8 cellular contexts compared by ENCODE assay signal in the genomic region with DNA sequence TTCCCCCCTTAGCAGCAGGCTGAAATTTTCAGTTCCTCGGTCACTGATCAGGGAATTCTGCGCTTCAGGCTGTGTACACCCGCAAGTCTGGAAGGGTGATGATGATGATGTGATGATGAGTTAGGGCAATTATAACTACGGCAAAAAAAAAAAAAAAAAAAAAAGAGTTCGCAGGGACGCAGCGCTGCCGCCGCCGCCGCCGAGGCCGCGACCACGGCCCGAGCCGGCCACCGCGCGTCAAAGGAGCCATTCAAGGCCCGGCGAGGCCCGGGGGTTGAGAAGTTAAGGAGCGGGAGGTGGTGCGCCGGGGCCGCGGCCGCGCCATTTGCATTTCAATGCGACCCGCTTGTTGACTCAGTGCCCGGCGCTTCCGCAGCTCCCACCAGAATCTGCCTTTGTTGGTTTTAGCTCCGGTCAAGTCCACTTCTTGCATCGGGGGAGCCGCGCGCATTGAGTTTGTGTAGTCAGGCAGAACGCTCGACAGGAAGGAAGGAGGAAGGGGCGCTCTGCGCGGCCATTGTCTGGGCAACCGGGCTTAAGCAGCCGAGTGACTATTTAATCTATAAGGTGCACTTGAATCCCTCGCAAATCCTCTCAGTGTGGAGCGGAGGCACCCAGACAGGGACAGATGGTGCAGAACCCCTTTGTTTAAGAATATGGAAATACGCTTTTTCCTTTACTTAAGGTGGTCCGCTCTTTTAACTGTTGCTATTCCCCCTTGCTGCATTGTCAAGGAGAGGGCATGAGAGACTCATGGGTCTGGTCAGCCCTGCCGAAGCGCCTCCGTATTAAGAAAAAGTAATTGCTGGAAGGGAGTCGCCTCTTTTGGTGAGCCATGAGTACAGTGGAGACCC.
DNase-seq lines count a peak whose midpoint lies in the region; ATAC-seq and TF ChIP-seq lines count a peak whose summit lies in the region.

No MANE protein-coding gene starts in this region.

- peak overlapping the region in 1 of 2 experiments; percentile 96 for H3K4ac ChIP-seq in mesenchymal stem cell (ENCODE audit: low read depth in 1 of 2, low read length in 2 of 2)

- peaks cover 6% of the 10 kb centered on the region for H3K4me1 ChIP-seq in mesenchymal stem cell (ENCODE audit: control insufficient read depth, insufficient read depth, low read depth, low read length)
- H3K4me1 ChIP-seq in subcutaneous abdominal adipose tissue (ENCODE audit: control insufficient read depth in 5 of 5, insufficient read depth in 5 of 5, low read length in 5 of 5), result peaks cover 3 to 40% (median 26%) of the 10 kb centered on the region in 5 donors

- H2AFZ ChIP-seq in mesenchymal stem cell (ENCODE audit: low read depth, low read length), result peak overlapping the region; percentile 83

- peak; percentile 88 for DNase-seq in COR-L47 (lab: John Stamatoyannopoulos, UW)
- DNase-seq in NCI-H1092 treated with DMSO at 0.1 percent for 48 hours (lab: John Stamatoyannopoulos, UW), result peak; percentile 97
- no peak for DNase-seq in epithelial cell of proximal tubule (ENCODE audit: low read depth)
- DNase-seq in mesenchymal stem cell, result peak; percentile 62
- no peak for DNase-seq in activated effector memory CD4-positive, alpha-beta T cell treated with Interleukin-2 at 50 U/mL for 16 hours

- no peak overlapping the region for H3K23ac ChIP-seq in mesenchymal stem cell (ENCODE audit: low read length in 2 of 2)

- peak overlapping the region; percentile 96 for H4K91ac ChIP-seq in mesenchymal stem cell (ENCODE audit: low read length)

- H2BK5ac ChIP-seq in mesenchymal stem cell (ENCODE audit: low read depth, low read length, poor library complexity, severe bottlenecking), result peak overlapping the region; percentile 85

- H3K27ac ChIP-seq in mesenchymal stem cell (ENCODE audit: low read length, poor library complexity, severe bottlenecking) (peak overlapping the region; percentile 92), subcutaneous abdominal adipose tissue (ENCODE audit: low read depth, low read length) (peak overlapping the region; percentile 59)

- peak overlapping the region; percentile 96 to 97 for H3K18ac ChIP-seq in mesenchymal stem cell (ENCODE audit: low read depth in 1 of 2, low read length in 2 of 2)

- H3K4me3 ChIP-seq in WI38 (ENCODE audit: low read depth, low read length) (peak overlapping the region; percentile 54), epithelial cell of proximal tubule (ENCODE audit: low read depth, low read length) (peak overlapping the region; percentile 59), mesenchymal stem cell (ENCODE audit: insufficient read depth in 1 of 2, low read depth in 1 of 2, low read length in 2 of 2) (peak overlapping the region; percentile 69 to 79), subcutaneous abdominal adipose tissue (ENCODE audit: low read depth in 1 of 5, low read length in 5 of 5) (peak overlapping the region; percentile 69 to 92 (median 84))

- H2BK12ac ChIP-seq in mesenchymal stem cell (ENCODE audit: low read length in 2 of 2), result peak overlapping the region; percentile 73 to 95

- H3K9ac ChIP-seq in mesenchymal stem cell (ENCODE audit: low read length) (peak overlapping the region; percentile 89), subcutaneous abdominal adipose tissue (ENCODE audit: low read length in 5 of 5) (peak overlapping the region; percentile 59 to 80 (median 67))

- peak overlapping the region; percentile 84 for H3K4me2 ChIP-seq in mesenchymal stem cell (ENCODE audit: low read length, poor library complexity, severe bottlenecking)

- no peak overlapping the region for H3K14ac ChIP-seq in mesenchymal stem cell (ENCODE audit: low read length in 2 of 2)

- TF ChIP-seq CTCF in WI38 (IDR thresholded peaks at IDR 0.05; ENCODE audit: low read depth, low read length) (no peak), epithelial cell of proximal tubule (conservative IDR thresholded peaks at IDR 0.05; ENCODE audit: low read depth, low read length) (no peak)

- H4K8ac ChIP-seq in mesenchymal stem cell (ENCODE audit: low read length), result peak overlapping the region; percentile 100

- H3K9me3 ChIP-seq in mesenchymal stem cell (ENCODE audit: control insufficient read depth, low read length) (no peaks in the 10 kb centered on the region), subcutaneous abdominal adipose tissue (ENCODE audit: control insufficient read depth in 5 of 5, low read length in 5 of 5) (no peaks in the 10 kb centered on the region)

- H2BK15ac ChIP-seq in mesenchymal stem cell (ENCODE audit: low read depth, poor library complexity, severe bottlenecking), result peak overlapping the region; percentile 60

- ATAC-seq in GM19467 (IDR thresholded peaks at IDR 0.05; ENCODE audit: unreplicated experiment), result peak; percentile 51

- H3K27me3 ChIP-seq in mesenchymal stem cell (ENCODE audit: control insufficient read depth in 1 of 2, insufficient read depth in 1 of 2, low read length in 2 of 2) (peaks cover 0 to 5% of the 10 kb centered on the region in 2 experiments), subcutaneous abdominal adipose tissue (ENCODE audit: control insufficient read depth in 5 of 5, insufficient read depth in 4 of 5, low read length in 5 of 5) (no peaks in the 10 kb centered on the region)

- no peaks in the 10 kb centered on the region for H3K36me3 ChIP-seq in mesenchymal stem cell (ENCODE audit: control insufficient read depth in 1 of 2, insufficient read depth in 2 of 2, low read depth in 1 of 2, low read length in 2 of 2)
- H3K36me3 ChIP-seq in subcutaneous abdominal adipose tissue (ENCODE audit: control insufficient read depth in 5 of 5, insufficient read depth in 5 of 5, low read length in 5 of 5), result no peaks in the 10 kb centered on the region

- WGBS in mesenchymal stem cell, result 3% methylated on average over 47 of the region's 55 CpGs

- H2AK5ac ChIP-seq in mesenchymal stem cell (ENCODE audit: low read length, severe bottlenecking), result no peak overlapping the region

- no peaks in the 10 kb centered on the region for H3K79me1 ChIP-seq in mesenchymal stem cell (replicated peaks; ENCODE audit: low read length, poor library complexity, severe bottlenecking)

- peak overlapping the region; percentile 91 for H2BK120ac ChIP-seq in mesenchymal stem cell (ENCODE audit: low read depth, low read length)

Comparison
In these comparisons a context has a peak if more than half of its experiments do, and no peak if none do; other contexts are left out.
1. DNase-seq: peak in COR-L47 (single experiment), NCI-H1092 treated with DMSO at 0.1 percent for 48 hours (single experiment) and mesenchymal stem cell (single experiment); none in epithelial cell of proximal tubule (single experiment) and activated effector memory CD4-positive, alpha-beta T cell treated with Interleukin-2 at 50 U/mL for 16 hours (single experiment).
2. Peak in every context shown above with its lines, with median percentiles within 50 percentile points of each other: H3K4me3 ChIP-seq.